In the genomic region with DNA sequence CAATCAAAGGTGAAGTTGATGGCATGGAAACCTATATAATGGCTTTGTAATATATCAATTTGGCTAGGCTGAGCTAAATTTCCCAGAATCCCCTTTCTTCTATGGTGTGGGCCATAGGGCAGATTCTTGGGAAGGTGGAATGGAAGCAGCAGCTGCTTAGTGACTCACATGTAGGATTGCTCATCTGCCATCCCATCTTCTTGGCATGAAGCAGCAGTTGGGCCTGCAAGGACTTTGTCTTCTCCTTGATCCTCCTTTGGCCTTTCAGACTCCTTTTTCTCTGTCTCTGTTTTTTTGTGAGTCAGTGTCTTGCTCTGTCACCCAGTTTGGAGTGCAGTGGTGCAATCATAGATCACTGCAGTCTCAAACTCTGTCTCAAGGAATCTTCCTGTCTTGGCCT, we compare ENCODE assay signal across 2 cellular contexts.
TF ChIP-seq lines count a peak whose summit lies in the region.

No MANE protein-coding gene starts in this region.

TF ChIP-seq in SK-N-SH, 30 proteins besides CTCF, POLR2A, EP300 and RAD21:
- TF ChIP-seq FOSL2 (IDR thresholded peaks at IDR 0.05; ENCODE audit: borderline replicate concordance, low read depth) (0 out of 2 replicates have a peak, but pooled peaks have one; percentile 6), ELF1 (IDR thresholded peaks at IDR 0.05) (no peak)

TF ChIP-seq in SK-N-SH treated with all-trans-retinoic acid at 6 μM for 48 hours, 23 proteins besides CTCF, POLR2A, EP300 and RAD21:
- TF ChIP-seq ZNF565 (CRISPR knock-in tag; conservative IDR thresholded peaks at IDR 0.05; ENCODE audit: low read depth) (no peak), ZFP30 (CRISPR knock-in tag; IDR thresholded peaks at IDR 0.05) (no peak), OSR1 (CRISPR knock-in tag; IDR thresholded peaks at IDR 0.05) (no peak)
